Comparison of ENCODE assay signal across 17 cellular contexts in the genomic region with DNA sequence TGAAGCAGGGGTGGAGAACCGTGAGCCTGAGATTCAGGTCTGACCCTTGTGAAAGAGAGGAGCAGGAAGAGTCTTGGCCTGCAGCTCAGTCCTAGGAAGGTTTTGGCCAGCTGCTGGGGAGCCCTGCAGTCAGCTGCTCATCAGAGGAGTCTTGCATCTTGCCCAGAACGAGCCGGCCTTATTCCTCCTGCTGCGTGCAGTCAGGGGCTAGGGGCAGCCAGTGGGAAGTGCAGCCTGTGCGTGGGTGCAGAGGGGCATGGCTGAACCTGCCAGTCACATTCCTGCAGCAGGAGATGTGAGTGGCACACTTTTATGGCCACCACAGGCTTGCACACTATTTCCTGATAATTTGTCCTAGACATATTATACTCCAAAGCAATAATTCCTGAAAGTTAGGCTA.
"Had no signal": no experiment of that assay in that cellular context is flagged by ENCODE, and none has a peak within 500 bp of the region (broad histone marks: within the 10 kb centered on the region; RNA-seq: fewer than 3 reads in every experiment).

No MANE protein-coding gene starts in this region.

- H3K36me3 ChIP-seq: ovary, right atrium auricular region, sigmoid colon, stomach, thoracic aorta, transverse colon had no signal

- H3K4me1 Mint-ChIP-seq: naive thymus-derived CD8-positive, alpha-beta T cell had no signal

- H3K27ac ChIP-seq: hepatocyte, ovary, right atrium auricular region, sigmoid colon, stomach, thoracic aorta, transverse colon had no signal

- H3K9me3 ChIP-seq: mucosa of descending colon, ovary, right atrium auricular region, sigmoid colon, stomach, thoracic aorta, transverse colon had no signal

- DNase-seq: effector memory CD4-positive, alpha-beta T cell; foreskin melanocyte; head of caudate nucleus; kidney glomerular epithelial cell; mucosa of descending colon; naive thymus-derived CD8-positive, alpha-beta T cell; ovary; sigmoid colon; stimulated activated naive CD4-positive, alpha-beta T cell; stomach; substantia nigra; transverse colon had no signal

- ATAC-seq: mucosa of descending colon; naive thymus-derived CD8-positive, alpha-beta T cell had no signal

- H3K4me1 ChIP-seq: right atrium auricular region, sigmoid colon, stomach, transverse colon had no signal

- H3K27ac Mint-ChIP-seq: naive thymus-derived CD8-positive, alpha-beta T cell had no signal

- H3K79me2 ChIP-seq: hepatocyte had no signal

- H3K4me3 Mint-ChIP-seq: naive thymus-derived CD8-positive, alpha-beta T cell had no signal

- FAIRE-seq: endometrium had no signal

- H3K36me3 Mint-ChIP-seq: naive thymus-derived CD8-positive, alpha-beta T cell had no signal

- H3K4me3 ChIP-seq: hepatocyte, mucosa of descending colon, ovary, right atrium auricular region, sigmoid colon, skin epidermis, stomach, transverse colon had no signal

- H3K27me3 ChIP-seq: hepatocyte, ovary, right atrium auricular region, sigmoid colon, stomach, transverse colon had no signal

- H2AFZ ChIP-seq: hepatocyte had no signal

- H3K4me2 ChIP-seq: hepatocyte had no signal
